ENCODE assay signal across 16 cellular contexts in the genomic region with DNA sequence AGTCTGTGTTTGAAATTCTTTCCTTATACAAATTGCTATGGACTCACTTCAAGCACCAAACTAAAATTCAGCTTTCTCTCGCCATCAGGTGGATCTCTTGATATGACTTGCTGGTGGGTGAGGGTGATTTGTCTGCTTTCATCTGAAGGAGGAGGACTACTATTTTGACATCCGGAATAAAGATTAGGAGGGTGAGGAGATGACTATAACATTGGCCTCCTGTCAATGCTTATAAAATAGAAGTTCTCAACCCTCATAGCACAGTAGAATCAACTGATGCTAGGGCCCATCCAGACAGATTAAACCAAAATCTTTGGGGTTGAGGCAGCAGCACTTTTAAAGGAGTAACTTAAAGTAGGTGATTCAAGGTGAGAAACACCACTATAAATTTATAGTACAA.
DNase-seq lines count a peak whose midpoint lies in the region; ATAC-seq, FAIRE-seq and TF ChIP-seq lines count a peak whose summit lies in the region.
"Had no signal": no experiment of that assay in that cellular context is flagged by ENCODE, and none has a peak within 500 bp of the region (broad histone marks: within the 10 kb centered on the region; RNA-seq: fewer than 3 reads in every experiment).

No MANE protein-coding gene starts in this region.

- DNase-seq in IMR-90 = no peak
- no peak for DNase-seq in GM12878 (ENCODE audit: low read depth, low spot score)
- no peak for DNase-seq in smooth muscle cell (lab: John Stamatoyannopoulos, UW; ENCODE audit: unreplicated experiment)
- no peak for DNase-seq in NCI-H82 treated with DMSO at 0.1 percent for 48 hours (lab: John Stamatoyannopoulos, UW; ENCODE audit: unreplicated experiment)
- DNase-seq in left colon = no peak
- no peak for DNase-seq in DMS153 (lab: John Stamatoyannopoulos, UW)
- DNase-seq: Calu3; CD8-positive, alpha-beta T cell; DMS53; DND-41; EL; H9 had no signal

- ATAC-seq in IMR-90 (ENCODE audit: low read depth) (no peak), GM12878 (peak; percentile 52), left colon (no peak)
- ATAC-seq: CD8-positive, alpha-beta T cell had no signal

- intact Hi-C loops in IMR-90 (cut with micrococcal nuclease) (loop anchor here (10.0 kb wide), 1 partner anchor 439 kb away; the partner anchor contains the start of gene NCKAP1), GM12878 (cut with micrococcal nuclease; ENCODE audit: unreplicated experiment) (no loop called here), left colon (cut with DNase I, micrococcal nuclease) (no loop called here)

- WGBS in IMR-90 (ENCODE audit: extremely low coverage in 2 of 2, insufficient read length in 1 of 2), 2 experiments = no CpG with 5 or more reads among the region's 2 CpGs
- WGBS in GM12878 (ENCODE audit: insufficient coverage, insufficient replicate concordance, low lambda C conversion rate, missing lambda C conversion rate) = 27% methylated on average over 2 of the region's 2 CpGs
- 86% methylated on average over 2 of the region's 2 CpGs for WGBS in smooth muscle cell (ENCODE audit: low lambda C conversion rate)

- H3K27ac ChIP-seq in IMR-90 (ENCODE audit: insufficient read depth, low read length) (no peak overlapping the region), GM12878 (ENCODE audit: control insufficient read depth, insufficient read depth) (no peak overlapping the region), iPS-20b (ENCODE audit: low read length) (no peak overlapping the region), smooth muscle cell (ENCODE audit: low read depth) (no peak overlapping the region)
- H3K27ac ChIP-seq: BLaER1 treated with 17β-estradiol and CSF1 and Interleukin-3, amounts not matched to agents 10 nM and 100 nM had no signal

- H3K4me1 ChIP-seq in IMR-90 (ENCODE audit: control insufficient read depth, insufficient read depth, low read length) (peaks cover 7% of the 10 kb centered on the region; the same call in 1 of the 2 replicates), GM12878 (ENCODE audit: control insufficient read depth, insufficient read depth, low read length) (no peaks in the 10 kb centered on the region), iPS-20b (ENCODE audit: insufficient read depth, low read length) (peaks cover 43% of the 10 kb centered on the region; the same call in 1 of the 2 replicates), smooth muscle cell (ENCODE audit: low read depth) (peaks cover 26% of the 10 kb centered on the region)

- H3K9me1 ChIP-seq in IMR-90 (ENCODE audit: insufficient read depth, low read length) = no peaks in the 10 kb centered on the region

- in situ Hi-C loops in IMR-90 (cut with MboI; ENCODE audit: low sequenced_read_pairs) (no loop called here), GM12878 (cut with MboI) (no loop called here)

- RAD21 ChIA-PET in GM12878 (lab: Charles Lee; ENCODE audit: unreplicated experiment) = no interaction called here

- H3K36me3 ChIP-seq in IMR-90 (ENCODE audit: control insufficient read depth, insufficient read depth, low read length) = no peaks in the 10 kb centered on the region
- H3K36me3 ChIP-seq in GM12878 (ENCODE audit: control insufficient read depth in 2 of 2, insufficient read depth in 2 of 2, low read length in 1 of 2) = no peaks in the 10 kb centered on the region
- H3K36me3 ChIP-seq in iPS-20b (ENCODE audit: insufficient read depth, low read depth, low read length) = no peaks in the 10 kb centered on the region
- no peaks in the 10 kb centered on the region for H3K36me3 ChIP-seq in smooth muscle cell (ENCODE audit: low read depth)
- H3K36me3 ChIP-seq: BLaER1 treated with 17β-estradiol and CSF1 and Interleukin-3, amounts not matched to agents 10 nM and 100 nM had no signal

- no peak overlapping the region for H2BK120ac ChIP-seq in IMR-90 (ENCODE audit: low read depth, low read length)

- H2BK15ac ChIP-seq in IMR-90 (ENCODE audit: low read depth, low read length) = no peak overlapping the region

- H2AK9ac ChIP-seq in IMR-90 (replicated peaks; ENCODE audit: low read depth, low read length, poor library complexity) = no peak overlapping the region

- H3K9ac ChIP-seq in IMR-90 (ENCODE audit: low read depth, low read length) = no peak overlapping the region
- no peak overlapping the region for H3K9ac ChIP-seq in GM12878 (ENCODE audit: control insufficient read depth, insufficient read depth, low read length)
- H3K9ac ChIP-seq in iPS-20b (ENCODE audit: low read depth, low read length) = peak overlapping the region; percentile 8; the same call in 1 of the 2 replicates
- H3K9ac ChIP-seq in smooth muscle cell (ENCODE audit: low read depth) = no peak overlapping the region
- H3K9ac ChIP-seq: BLaER1 treated with 17β-estradiol and CSF1 and Interleukin-3, amounts not matched to agents 10 nM and 100 nM had no signal

- no peak overlapping the region for H3K4me3 ChIP-seq in IMR-90 (ENCODE audit: insufficient read depth, low read depth, low read length)
- H3K4me3 ChIP-seq in GM12878 = no peak overlapping the region
- no peak overlapping the region for H3K4me3 ChIP-seq in iPS-20b (ENCODE audit: low read length)
- H3K4me3 ChIP-seq in smooth muscle cell = no peak overlapping the region
- H3K4me3 ChIP-seq: BLaER1 treated with 17β-estradiol and CSF1 and Interleukin-3, amounts not matched to agents 10 nM and 100 nM had no signal

- BruUV-seq in IMR-90 (replicated peaks; lab: Mats Ljungman, UMichigan) = no TSS peak
- BruUV-seq in GM12878 (replicated peaks; lab: Mats Ljungman, UMichigan) = no TSS peak

- CTCF ChIA-PET in IMR-90 (lab: Yijun Ruan, JAX) (no interaction called here), GM12878 (lab: Yijun Ruan, JAX) (interaction anchor here (1.1 to 1.6 kb wide), 2 partner anchors 9 to 53 kb away, joined by 3 to 6 read pairs; no protein-coding TSS in a partner anchor)

- no peak overlapping the region for H4K8ac ChIP-seq in IMR-90 (ENCODE audit: low read depth in 2 of 2, low read length in 2 of 2)

- H4K91ac ChIP-seq in IMR-90 (ENCODE audit: insufficient read depth, low read depth, low read length) = no peak overlapping the region

- SMC1A ChIA-PET in GM12878 (lab: Charles Lee; ENCODE audit: uncharacterized antibody, unreplicated experiment) = interaction anchor here (1.0 to 2.7 kb wide), 3 partner anchors 10 to 30 kb away, joined by 3 to 10 read pairs (median 3); no protein-coding TSS in a partner anchor

- POLR2A ChIA-PET in IMR-90 (lab: Charles Lee; ENCODE audit: unreplicated experiment) = interaction anchor here (1.0 kb wide), 1 partner anchor 15 kb away, joined by 3 read pairs; no protein-coding TSS in a partner anchor
- POLR2A ChIA-PET in GM12878 (lab: Charles Lee) = no interaction called here

- H3K27me3 ChIP-seq in IMR-90 (ENCODE audit: control insufficient read depth, insufficient read depth, low read length) (no peaks in the 10 kb centered on the region), GM12878 (replicated peaks in 1 of 2; ENCODE audit: control insufficient read depth in 2 of 2, insufficient read depth in 2 of 2, low read length in 1 of 2) (no peaks in the 10 kb centered on the region), iPS-20b (ENCODE audit: insufficient read depth, low read length) (no peaks in the 10 kb centered on the region), smooth muscle cell (ENCODE audit: low read depth) (no peaks in the 10 kb centered on the region)
- H3K27me3 ChIP-seq: BLaER1 treated with 17β-estradiol and CSF1 and Interleukin-3, amounts not matched to agents 10 nM and 100 nM had no signal

- H3K18ac ChIP-seq in IMR-90 (ENCODE audit: low read depth, low read length) = peak overlapping the region; percentile 60; the same call in 1 of the 2 replicates

- H3K56ac ChIP-seq in IMR-90 (ENCODE audit: extremely low read depth, insufficient read depth, low read length) = no peak overlapping the region

- H4K5ac ChIP-seq in IMR-90 (ENCODE audit: low read depth, low read length) = no peak overlapping the region

- H2BK5ac ChIP-seq in IMR-90 (ENCODE audit: low read depth, low read length, poor library complexity, severe bottlenecking) = no peak overlapping the region

- peaks cover 6% of the 10 kb centered on the region for H3F3A ChIP-seq in smooth muscle cell (ENCODE audit: low read depth)

- no peaks in the 10 kb centered on the region for H3K9me3 ChIP-seq in IMR-90 (ENCODE audit: control insufficient read depth, insufficient read depth, low read length)
- no peaks in the 10 kb centered on the region for H3K9me3 ChIP-seq in GM12878 (replicated peaks; ENCODE audit: control insufficient read depth, insufficient read depth, low read length)
- H3K9me3 ChIP-seq in iPS-20b (ENCODE audit: insufficient read depth, low read depth, low read length) = no peaks in the 10 kb centered on the region
- no peaks in the 10 kb centered on the region for H3K9me3 ChIP-seq in smooth muscle cell (replicated peaks; ENCODE audit: low read depth)

- H2AFZ ChIP-seq in IMR-90 (replicated peaks; ENCODE audit: low read length, poor library complexity) = no peak overlapping the region
- H2AFZ ChIP-seq in GM12878 (ENCODE audit: control insufficient read depth, low read depth, low read length) = no peak overlapping the region
- H2AFZ ChIP-seq in smooth muscle cell (ENCODE audit: low read depth) = no peak overlapping the region

- H2AK5ac ChIP-seq in IMR-90 (ENCODE audit: low read depth, low read length) = no peak overlapping the region

- no peak overlapping the region for H3K4me2 ChIP-seq in IMR-90 (ENCODE audit: low read depth, low read length)
- no peak overlapping the region for H3K4me2 ChIP-seq in GM12878 (ENCODE audit: control insufficient read depth, insufficient read depth)
- peak overlapping the region; percentile 0 for H3K4me2 ChIP-seq in smooth muscle cell
- H3K4me2 ChIP-seq: BLaER1 treated with 17β-estradiol and CSF1 and Interleukin-3, amounts not matched to agents 10 nM and 100 nM had no signal

- TF ChIP-seq POLR2A in IMR-90 (IDR thresholded peaks at IDR 0.05; ENCODE audit: low read depth, low read length) = no peak
- TF ChIP-seq POLR2A in GM12878 (IDR thresholded peaks at IDR 0.05; ENCODE audit: low read depth, low read length) = no peak

- H2BK20ac ChIP-seq in IMR-90 (ENCODE audit: low read depth, low read length) = no peak overlapping the region

- dilution Hi-C loops in IMR-90 (cut with HindIII; ENCODE audit: low sequenced_read_pairs, unreplicated experiment) = no loop called here

- H3K4ac ChIP-seq in IMR-90 (ENCODE audit: low read depth, low read length) = no peak overlapping the region

- TF ChIP-seq RAD21 in IMR-90 (IDR thresholded peaks at IDR 0.05; ENCODE audit: low read length) (no peak), GM12878 (IDR thresholded peaks at IDR 0.05; ENCODE audit: insufficient read depth, low read depth, low read length) (no peak)

- TF ChIP-seq EP300 in GM12878 (IDR thresholded peaks at IDR 0.05; ENCODE audit: borderline replicate concordance in 1 of 2, control insufficient read depth in 1 of 2, low read depth in 2 of 2, low read length in 2 of 2) = no peak

- no peak overlapping the region for H3K23ac ChIP-seq in IMR-90 (ENCODE audit: low read depth, low read length)

- no peaks in the 10 kb centered on the region for H3K79me1 ChIP-seq in IMR-90 (ENCODE audit: low read depth in 1 of 2, low read length in 2 of 2)

- no peak for TF ChIP-seq CTCF in IMR-90 (conservative IDR thresholded peaks at IDR 0.05; ENCODE audit: low read depth, low read length)
- no peak for TF ChIP-seq CTCF in GM12878 (IDR thresholded peaks at IDR 0.05 in 2 of 3, conservative IDR thresholded peaks at IDR 0.05 in 1 of 3; ENCODE audit: control insufficient read depth in 2 of 3, extremely low read depth in 1 of 3, insufficient read depth in 1 of 3, low read depth in 3 of 3, low read length in 3 of 3)
- no peak for TF ChIP-seq CTCF in smooth muscle cell (IDR thresholded peaks at IDR 0.05; ENCODE audit: borderline replicate concordance, insufficient read depth, poor library complexity, severe bottlenecking)

- H4K20me1 ChIP-seq in IMR-90 (ENCODE audit: insufficient read depth, low read length) (no peaks in the 10 kb centered on the region), GM12878 (ENCODE audit: control insufficient read depth, insufficient read depth) (no peaks in the 10 kb centered on the region), smooth muscle cell (ENCODE audit: low read depth) (no peaks in the 10 kb centered on the region)
- H4K20me1 ChIP-seq: BLaER1 treated with 17β-estradiol and CSF1 and Interleukin-3, amounts not matched to agents 10 nM and 100 nM had no signal

- H3K79me2 ChIP-seq in GM12878 (ENCODE audit: control insufficient read depth, insufficient read depth, low read length) (no peaks in the 10 kb centered on the region), smooth muscle cell (ENCODE audit: low read depth) (no peaks in the 10 kb centered on the region)

- no peak for FAIRE-seq in GM12878 (lab: Jason Lieb, UNC)
- FAIRE-seq: GM12892, H1 had no signal

- H3K14ac ChIP-seq in IMR-90 (replicated peaks; ENCODE audit: low read depth, low read length) = no peak overlapping the region
